In the genomic region with DNA sequence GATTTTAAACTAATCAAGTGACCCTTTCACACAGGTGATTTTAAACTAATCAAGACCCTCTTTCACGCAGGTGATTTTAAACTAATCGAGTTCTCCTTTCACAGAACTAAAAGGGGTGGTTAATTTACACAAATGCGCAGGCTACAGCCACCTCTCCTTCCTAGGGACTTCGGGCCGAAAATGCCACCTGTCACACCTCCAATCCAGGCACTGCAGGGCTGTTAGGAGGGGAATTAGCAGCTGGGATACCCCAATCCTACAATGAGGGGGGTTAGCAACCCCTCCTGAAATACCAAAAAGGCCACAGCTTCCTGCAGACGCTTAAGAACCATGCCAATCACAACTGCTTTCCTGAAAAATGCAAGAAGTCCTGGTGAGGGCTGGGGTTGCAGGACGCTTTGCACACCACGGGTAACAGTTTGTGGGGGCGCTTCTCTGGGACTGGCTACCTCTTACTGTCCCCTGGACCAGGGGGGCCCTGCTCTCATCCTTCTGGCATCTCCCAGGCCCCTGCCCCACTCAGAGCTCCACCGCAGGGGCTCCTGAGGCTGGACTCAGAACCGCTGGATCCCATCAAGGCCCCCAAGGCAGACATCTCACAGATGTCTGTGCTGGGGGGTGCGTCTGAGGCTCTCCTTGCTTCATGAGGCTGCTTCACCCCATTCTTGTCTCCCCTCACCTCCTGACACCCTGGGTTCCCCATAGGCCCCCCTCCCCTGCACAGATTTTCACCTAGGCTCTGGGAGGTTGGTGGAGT, we compare ENCODE assay signal across 17 cellular contexts.
"Had no signal": no experiment of that assay in that cellular context is flagged by ENCODE, and none has a peak within 500 bp of the region (broad histone marks: within the 10 kb centered on the region; RNA-seq: fewer than 3 reads in every experiment).

No MANE protein-coding gene starts in this region.

- DNase-seq: activated CD4-positive, alpha-beta T cell treated with anti-CD3 and anti-CD28 coated beads for 36 hours; activated CD8-positive, alpha-beta T cell treated with anti-CD3 and anti-CD28 coated beads for 36 hours; activated naive CD4-positive, alpha-beta T cell treated with Interleukin-2 at 50 U/mL for 16 hours; anterior cingulate cortex; caudate nucleus; glutamatergic neuron; hippocampal formation; left lung; stimulated activated naive CD4-positive, alpha-beta T cell; SW 1271; T-helper 2 cell; thyroid gland had no signal

- H3K4me3 ChIP-seq: left lung, neural progenitor cell, thyroid gland had no signal

- H3K9me3 ChIP-seq: left lung, thyroid gland had no signal

- H3K9me3 Mint-ChIP-seq: activated CD8-positive, alpha-beta T cell treated with anti-CD3 and anti-CD28 coated beads for 36 hours; activated T-helper 1 cell treated with anti-CD3 and anti-CD28 coated beads, Interleukin-12 subunit alpha, Interleukin-12 subunit beta, Interleukin-2, Interleukin-4 antibody, amounts not matched to agents 30 ng/mL and 10 ng/mL and 1 ng/mL, durations not matched to agents 14 hours and 24 hours and 36 hours had no signal

- H3K27me3 ChIP-seq: left lung, neural progenitor cell, thyroid gland had no signal

- H3K4me1 Mint-ChIP-seq: brain, neural progenitor cell had no signal

- H3K27ac ChIP-seq: left lung, neural progenitor cell, parathyroid adenoma, thyroid gland, VCaP had no signal

- H3K36me3 Mint-ChIP-seq: brain had no signal

- H3K4me3 Mint-ChIP-seq: activated CD4-positive, alpha-beta T cell treated with anti-CD3 and anti-CD28 coated beads for 36 hours; activated CD8-positive, alpha-beta T cell treated with anti-CD3 and anti-CD28 coated beads for 36 hours; activated T-helper 1 cell treated with anti-CD3 and anti-CD28 coated beads, Interleukin-12 subunit alpha, Interleukin-12 subunit beta, Interleukin-2, Interleukin-4 antibody, amounts not matched to agents 30 ng/mL and 10 ng/mL and 1 ng/mL, durations not matched to agents 14 hours and 24 hours and 36 hours; brain; neural progenitor cell had no signal

- H3K4me1 ChIP-seq: left lung, neural progenitor cell, parathyroid adenoma, thyroid gland had no signal

- ATAC-seq: activated CD4-positive, alpha-beta T cell treated with anti-CD3 and anti-CD28 coated beads for 36 hours; activated CD8-positive, alpha-beta T cell treated with anti-CD3 and anti-CD28 coated beads for 36 hours; left lung had no signal

- H3K36me3 ChIP-seq: left lung, neural progenitor cell, thyroid gland had no signal

- H3K27me3 Mint-ChIP-seq: brain had no signal

- H3K27ac Mint-ChIP-seq: activated CD4-positive, alpha-beta T cell treated with anti-CD3 and anti-CD28 coated beads for 36 hours; activated CD8-positive, alpha-beta T cell treated with anti-CD3 and anti-CD28 coated beads for 36 hours; activated T-helper 1 cell treated with anti-CD3 and anti-CD28 coated beads, Interleukin-12 subunit alpha, Interleukin-12 subunit beta, Interleukin-2, Interleukin-4 antibody, amounts not matched to agents 30 ng/mL and 10 ng/mL and 1 ng/mL, durations not matched to agents 14 hours and 24 hours and 36 hours; brain; neural progenitor cell had no signal
